ENCODE assay signal across 1 cellular context in genomic region chr1:84847253-84848247, GRCh38.
TF ChIP-seq lines count a peak whose summit lies in the region.

No MANE protein-coding gene starts in this region.

TF ChIP-seq in GM23338, 12 proteins besides CTCF, POLR2A, EP300 and RAD21 (continued from another document):
- TF ChIP-seq JUNB (IDR thresholded peaks at IDR 0.05; ENCODE audit: unreplicated experiment) (no peak), ZNF114 (CRISPR knock-in tag; IDR thresholded peaks at IDR 0.05) (no peak), ETS1 (IDR thresholded peaks at IDR 0.05) (no peak), STAT1 (IDR thresholded peaks at IDR 0.05; ENCODE audit: unreplicated experiment) (no peak), CREB1 (CRISPR knock-in tag; IDR thresholded peaks at IDR 0.05; ENCODE audit: low read depth) (no peak), POLR2AphosphoS5 (IDR thresholded peaks at IDR 0.05; ENCODE audit: low read depth) (no peak)
